Comparison of ENCODE assay signal across 7 cellular contexts in the genomic region with DNA sequence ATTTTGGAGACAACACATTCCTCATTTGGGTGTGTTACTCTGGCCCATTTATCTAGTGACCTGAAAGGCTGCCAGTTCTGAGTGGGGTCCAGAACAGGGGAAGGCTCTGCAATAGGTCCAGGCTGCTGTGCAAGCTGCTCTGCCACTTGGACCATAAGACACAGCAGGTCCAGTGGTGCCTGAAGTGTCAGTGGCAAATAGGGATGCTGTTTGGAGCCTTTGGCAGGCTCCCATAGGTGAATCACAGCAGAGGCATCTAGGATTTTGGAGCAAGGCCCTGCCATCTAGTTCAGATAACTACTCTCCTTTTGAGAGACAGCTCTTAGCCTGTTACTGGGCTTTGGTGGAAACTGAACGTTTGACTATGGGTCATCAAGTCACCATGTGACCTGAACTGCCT. TPM values are rescaled to one million over a fixed set of nuclear protein-coding genes. Genes with fewer than 3 reads are reported as not detected.
"Had no signal": no experiment of that assay in that cellular context is flagged by ENCODE, and none has a peak within 500 bp of the region (broad histone marks: within the 10 kb centered on the region; RNA-seq: fewer than 3 reads in every experiment).

No MANE protein-coding gene starts in this region.

RNA-seq across cellular contexts. Expression of a gene that starts 9.9 kb away (rescaled TPM):
- total RNA-seq: activated CD4-positive, alpha-beta T cell treated with anti-CD3 and anti-CD28 coated beads, Interleukin-2, amount 10 ng/mL, durations not matched to agents 7 days and 5 days; ascending aorta; cardiac muscle cell; dermis microvascular lymphatic vessel endothelial cell; glomerular endothelial cell had no signal

RNA-seq across cellular contexts. Expression of a gene that starts 24.2 kb away (rescaled TPM):
- total RNA-seq: activated CD4-positive, alpha-beta T cell treated with anti-CD3 and anti-CD28 coated beads, Interleukin-2, amount 10 ng/mL, durations not matched to agents 7 days and 5 days; ascending aorta; cardiac muscle cell; colonic mucosa; dermis microvascular lymphatic vessel endothelial cell; gastroesophageal sphincter; glomerular endothelial cell had no signal

RNA-seq across cellular contexts. Expression of a gene that starts 43.6 kb away (rescaled TPM):
- total RNA-seq: ascending aorta, cardiac muscle cell, dermis microvascular lymphatic vessel endothelial cell, gastroesophageal sphincter had no signal

RNA-seq across cellular contexts. Expression of a gene that starts 44.3 kb away (rescaled TPM):
- total RNA-seq: ascending aorta had no signal
